18 cellular contexts compared by ENCODE assay signal in genomic region chr13:99315186-99315585, GRCh38. TPM values are rescaled to one million over a fixed set of nuclear protein-coding genes. Genes with fewer than 3 reads are reported as not detected.
A peak's percentile ranks its signal among the peaks of the same experiment; 100 is the strongest.
DNase-seq lines count a peak whose midpoint lies in the region; ATAC-seq and TF ChIP-seq lines count a peak whose summit lies in the region.
"Had no signal": no experiment of that assay in that cellular context is flagged by ENCODE, and none has a peak within 500 bp of the region (broad histone marks: within the 10 kb centered on the region; RNA-seq: fewer than 3 reads in every experiment).

No MANE protein-coding gene starts in this region.

- POLR2A ChIA-PET in activated CD4-positive, alpha-beta T cell treated with anti-CD3 and anti-CD28 coated beads, Interleukin-2, amount 10 ng/mL, durations not matched to agents 7 days and 5 days (lab: Charles Lee), result no interaction called here
- POLR2A ChIA-PET in activated CD8-positive, alpha-beta T cell treated with anti-CD3 and anti-CD28 coated beads for 36 hours (lab: Charles Lee), result interaction anchor here (0.7 to 2.0 kb wide), 6 partner anchors 8 to 119 kb away, joined by 3 to 6 read pairs (median 4); no protein-coding TSS in a partner anchor
- POLR2A ChIA-PET in GM10248 (lab: Yijun Ruan, JAX), result no interaction called here

- peak; percentile 52 for ATAC-seq in activated CD8-positive, alpha-beta T cell treated with anti-CD3 and anti-CD28 coated beads for 36 hours
- ATAC-seq in stimulated activated memory B cell treated with anti-CD40 and anti-IgM and Interleukin-4, amounts not matched to agents 10 μg/mL and 1 μg/mL and 100 μg/mL, for 72 hours, result no peak
- no peak for ATAC-seq in GM21825 (IDR thresholded peaks at IDR 0.05; ENCODE audit: unreplicated experiment)
- no peak for ATAC-seq in GM18868 (IDR thresholded peaks at IDR 0.05; ENCODE audit: unreplicated experiment)
- ATAC-seq: heart left ventricle had no signal

- no peaks in the 10 kb centered on the region for H3K27me3 Mint-ChIP-seq in activated CD4-positive, alpha-beta T cell treated with anti-CD3 and anti-CD28 coated beads, Interleukin-2, amount 10 ng/mL, durations not matched to agents 7 days and 5 days
- H3K27me3 Mint-ChIP-seq in activated CD8-positive, alpha-beta T cell treated with anti-CD3 and anti-CD28 coated beads for 36 hours, result no peaks in the 10 kb centered on the region
- no peaks in the 10 kb centered on the region for H3K27me3 Mint-ChIP-seq in stimulated activated memory B cell treated with anti-CD40 and anti-IgM and Interleukin-4, amounts not matched to agents 10 μg/mL and 1 μg/mL and 100 μg/mL, for 72 hours
- H3K27me3 Mint-ChIP-seq: progenitor cell of endocrine pancreas had no signal

- peak overlapping the region; percentile 70 for H3K4me3 Mint-ChIP-seq in activated CD4-positive, alpha-beta T cell treated with anti-CD3 and anti-CD28 coated beads, Interleukin-2, amount 10 ng/mL, durations not matched to agents 7 days and 5 days
- peak overlapping the region; percentile 66 for H3K4me3 Mint-ChIP-seq in activated CD8-positive, alpha-beta T cell treated with anti-CD3 and anti-CD28 coated beads for 36 hours
- no peak overlapping the region for H3K4me3 Mint-ChIP-seq in stimulated activated memory B cell treated with anti-CD40 and anti-IgM and Interleukin-4, amounts not matched to agents 10 μg/mL and 1 μg/mL and 100 μg/mL, for 72 hours

- peak overlapping the region in 1 of 4 donors; percentile 0 for H3K4me3 ChIP-seq in esophagus squamous epithelium
- H3K4me3 ChIP-seq: SJSA1, thoracic aorta had no signal

- peaks cover 7 to 28% (median 10%) of the 10 kb centered on the region in 3 donors for H3K4me1 ChIP-seq in esophagus squamous epithelium
- H3K4me1 ChIP-seq: Caco-2 had no signal

- H3K36me3 ChIP-seq in esophagus squamous epithelium, result peaks cover 0 to 50% (median 0%) of the 10 kb centered on the region in 3 donors
- H3K36me3 ChIP-seq: thoracic aorta had no signal

- intact Hi-C loops in activated CD8-positive, alpha-beta T cell treated with anti-CD3 and anti-CD28 coated beads for 36 hours (cut with micrococcal nuclease), result no loop called here
- intact Hi-C loops in esophagus squamous epithelium (cut with DNase I), result no loop called here

- no peak for TF ChIP-seq POLR2A in esophagus squamous epithelium (IDR thresholded peaks at IDR 0.05)

- H3K36me3 Mint-ChIP-seq in activated CD4-positive, alpha-beta T cell treated with anti-CD3 and anti-CD28 coated beads, Interleukin-2, amount 10 ng/mL, durations not matched to agents 7 days and 5 days (ENCODE audit: low read depth), result peaks cover 63% of the 10 kb centered on the region
- H3K36me3 Mint-ChIP-seq in activated CD8-positive, alpha-beta T cell treated with anti-CD3 and anti-CD28 coated beads for 36 hours (ENCODE audit: low read depth), result peaks cover 59% of the 10 kb centered on the region
- H3K36me3 Mint-ChIP-seq in stimulated activated memory B cell treated with anti-CD40 and anti-IgM and Interleukin-4, amounts not matched to agents 10 μg/mL and 1 μg/mL and 100 μg/mL, for 72 hours, result peaks cover 63% of the 10 kb centered on the region

- no peak for DNase-seq in activated CD4-positive, alpha-beta T cell treated with anti-CD3 and anti-CD28 coated beads, Interleukin-2, amount 10 ng/mL, durations not matched to agents 7 days and 5 days
- no peak for DNase-seq in activated CD4-positive, alpha-beta T cell treated with anti-CD3 and anti-CD28 coated beads for 4 hours
- no peak for DNase-seq in activated CD8-positive, alpha-beta T cell treated with anti-CD3 and anti-CD28 coated beads for 36 hours
- DNase-seq in esophagus squamous epithelium (lab: John Stamatoyannopoulos, UW) (no peak), GM10248 (ENCODE audit: extremely low spot score) (no peak)
- DNase-seq: Caco-2, erythroblast, heart left ventricle, NCI-H146, NCI-H446 had no signal

- peaks cover 72% of the 10 kb centered on the region for H3K4me1 Mint-ChIP-seq in activated CD4-positive, alpha-beta T cell treated with anti-CD3 and anti-CD28 coated beads, Interleukin-2, amount 10 ng/mL, durations not matched to agents 7 days and 5 days
- H3K4me1 Mint-ChIP-seq in activated CD8-positive, alpha-beta T cell treated with anti-CD3 and anti-CD28 coated beads for 36 hours (ENCODE audit: low read depth), result peaks cover 77% of the 10 kb centered on the region
- peaks cover 54% of the 10 kb centered on the region for H3K4me1 Mint-ChIP-seq in stimulated activated memory B cell treated with anti-CD40 and anti-IgM and Interleukin-4, amounts not matched to agents 10 μg/mL and 1 μg/mL and 100 μg/mL, for 72 hours

- H3K27me3 ChIP-seq in esophagus squamous epithelium, result no peaks in the 10 kb centered on the region
- H3K27me3 ChIP-seq: heart left ventricle, SJSA1 had no signal

- CTCF ChIA-PET in activated CD4-positive, alpha-beta T cell treated with anti-CD3 and anti-CD28 coated beads, Interleukin-2, amount 10 ng/mL, durations not matched to agents 7 days and 5 days (lab: Charles Lee), result interaction anchor here (1.2 to 1.7 kb wide), 4 partner anchors 13 to 72 kb away, joined by 3 to 5 read pairs (median 4); no protein-coding TSS in a partner anchor
- CTCF ChIA-PET in activated CD8-positive, alpha-beta T cell treated with anti-CD3 and anti-CD28 coated beads for 36 hours (lab: Charles Lee), result interaction anchor here (1.6 to 2.2 kb wide), 3 partner anchors 16 to 119 kb away, joined by 5 to 12 read pairs (median 7); no protein-coding TSS in a partner anchor
- CTCF ChIA-PET in GM10248 (lab: Yijun Ruan, JAX), result interaction anchor here (1.0 to 1.8 kb wide), 3 partner anchors 12 to 122 kb away, joined by 3 to 5 read pairs (median 4); no protein-coding TSS in a partner anchor

- no peaks in the 10 kb centered on the region for H3K9me3 Mint-ChIP-seq in activated CD4-positive, alpha-beta T cell treated with anti-CD3 and anti-CD28 coated beads, Interleukin-2, amount 10 ng/mL, durations not matched to agents 7 days and 5 days
- H3K9me3 Mint-ChIP-seq in activated CD8-positive, alpha-beta T cell treated with anti-CD3 and anti-CD28 coated beads for 36 hours, result no peaks in the 10 kb centered on the region
- H3K9me3 Mint-ChIP-seq in stimulated activated memory B cell treated with anti-CD40 and anti-IgM and Interleukin-4, amounts not matched to agents 10 μg/mL and 1 μg/mL and 100 μg/mL, for 72 hours, result no peaks in the 10 kb centered on the region

- H3K27ac ChIP-seq in esophagus squamous epithelium, result peak overlapping the region in 3 of 4 donors; percentile 39 to 64 (median 56)
- H3K27ac ChIP-seq: SJSA1, thoracic aorta had no signal

- no peak for TF ChIP-seq CTCF in activated CD8-positive, alpha-beta T cell treated with anti-CD3 and anti-CD28 coated beads for 36 hours (IDR thresholded peaks at IDR 0.05)
- TF ChIP-seq CTCF in esophagus squamous epithelium (IDR thresholded peaks at IDR 0.05), result no peak
- no peak for TF ChIP-seq CTCF in GM10248 (IDR thresholded peaks at IDR 0.05; ENCODE audit: control extremely low read depth, extremely low read depth, low read depth, missing control alignments)

- WGBS in esophagus squamous epithelium, 2 donors, result 77 to 90% methylated on average over 6 of the region's 6 CpGs

- no peaks in the 10 kb centered on the region for H3K9me3 ChIP-seq in esophagus squamous epithelium
- H3K9me3 ChIP-seq: Caco-2, heart left ventricle, SJSA1, thoracic aorta had no signal

- peak overlapping the region; percentile 93 for H3K27ac Mint-ChIP-seq in activated CD4-positive, alpha-beta T cell treated with anti-CD3 and anti-CD28 coated beads, Interleukin-2, amount 10 ng/mL, durations not matched to agents 7 days and 5 days
- H3K27ac Mint-ChIP-seq in activated CD8-positive, alpha-beta T cell treated with anti-CD3 and anti-CD28 coated beads for 36 hours, result peak overlapping the region; percentile 98
- H3K27ac Mint-ChIP-seq in stimulated activated memory B cell treated with anti-CD40 and anti-IgM and Interleukin-4, amounts not matched to agents 10 μg/mL and 1 μg/mL and 100 μg/mL, for 72 hours, result peak overlapping the region; percentile 26
- H3K27ac Mint-ChIP-seq: progenitor cell of endocrine pancreas had no signal

RNA-seq across cellular contexts. Expression of gene GPR183, which starts 8.0 kb away (rescaled TPM):
- 10 to 100 TPM; 41.4 to 45.1 TPM for total RNA-seq in activated CD4-positive, alpha-beta T cell treated with anti-CD3 and anti-CD28 coated beads, Interleukin-2, amount 10 ng/mL, durations not matched to agents 7 days and 5 days
- 10 to 100 TPM in 1 of 2 experiments, 1 to 10 TPM in 1; 8.6 to 10.0 TPM for total RNA-seq in activated CD8-positive, alpha-beta T cell treated with anti-CD3 and anti-CD28 coated beads for 36 hours
- total RNA-seq in esophagus squamous epithelium, result 1 to 10 TPM in 3 of 4 donors, under 1 TPM in 1; 0.53 to 9.5 (median 3.2) TPM
- total RNA-seq: A673, Caco-2, G401, progenitor cell of endocrine pancreas had no signal

RNA-seq across cellular contexts. Expression of gene GPR18, which starts 57.0 kb away (rescaled TPM):
- 10 to 100 TPM; 19.7 to 25.4 TPM for total RNA-seq in activated CD4-positive, alpha-beta T cell treated with anti-CD3 and anti-CD28 coated beads, Interleukin-2, amount 10 ng/mL, durations not matched to agents 7 days and 5 days
- 10 to 100 TPM; 11.4 to 11.6 TPM for total RNA-seq in activated CD8-positive, alpha-beta T cell treated with anti-CD3 and anti-CD28 coated beads for 36 hours
- total RNA-seq in esophagus squamous epithelium, result under 1 TPM in 1 of 4 donors, not detected in 3; 0.19 TPM
- total RNA-seq: A673, Caco-2, G401, progenitor cell of endocrine pancreas, SJSA1, thoracic aorta had no signal

Comparison
In these comparisons a context has a peak if more than half of its experiments do, and no peak if none do; other contexts are left out.
1. H3K27ac Mint-ChIP-seq: peak in every context shown above with its lines; median percentile 98 in activated CD8-positive, alpha-beta T cell treated with anti-CD3 and anti-CD28 coated beads for 36 hours; 93 in activated CD4-positive, alpha-beta T cell treated with anti-CD3 and anti-CD28 coated beads, Interleukin-2, amount 10 ng/mL, durations not matched to agents 7 days and 5 days; 26 in stimulated activated memory B cell treated with anti-CD40 and anti-IgM and Interleukin-4, amounts not matched to agents 10 μg/mL and 1 μg/mL and 100 μg/mL, for 72 hours.
2. RNA of gene GPR18, which starts 57.0 kb away (total RNA-seq): 19.7 to 25.4 TPM in activated CD4-positive, alpha-beta T cell treated with anti-CD3 and anti-CD28 coated beads, Interleukin-2, amount 10 ng/mL, durations not matched to agents 7 days and 5 days and 11.4 to 11.6 TPM in activated CD8-positive, alpha-beta T cell treated with anti-CD3 and anti-CD28 coated beads for 36 hours; 0.19 TPM in esophagus squamous epithelium; every median in the first group is over 10 times any median in the second.